ENCODE assay signal across 8 cellular contexts in the genomic region with DNA sequence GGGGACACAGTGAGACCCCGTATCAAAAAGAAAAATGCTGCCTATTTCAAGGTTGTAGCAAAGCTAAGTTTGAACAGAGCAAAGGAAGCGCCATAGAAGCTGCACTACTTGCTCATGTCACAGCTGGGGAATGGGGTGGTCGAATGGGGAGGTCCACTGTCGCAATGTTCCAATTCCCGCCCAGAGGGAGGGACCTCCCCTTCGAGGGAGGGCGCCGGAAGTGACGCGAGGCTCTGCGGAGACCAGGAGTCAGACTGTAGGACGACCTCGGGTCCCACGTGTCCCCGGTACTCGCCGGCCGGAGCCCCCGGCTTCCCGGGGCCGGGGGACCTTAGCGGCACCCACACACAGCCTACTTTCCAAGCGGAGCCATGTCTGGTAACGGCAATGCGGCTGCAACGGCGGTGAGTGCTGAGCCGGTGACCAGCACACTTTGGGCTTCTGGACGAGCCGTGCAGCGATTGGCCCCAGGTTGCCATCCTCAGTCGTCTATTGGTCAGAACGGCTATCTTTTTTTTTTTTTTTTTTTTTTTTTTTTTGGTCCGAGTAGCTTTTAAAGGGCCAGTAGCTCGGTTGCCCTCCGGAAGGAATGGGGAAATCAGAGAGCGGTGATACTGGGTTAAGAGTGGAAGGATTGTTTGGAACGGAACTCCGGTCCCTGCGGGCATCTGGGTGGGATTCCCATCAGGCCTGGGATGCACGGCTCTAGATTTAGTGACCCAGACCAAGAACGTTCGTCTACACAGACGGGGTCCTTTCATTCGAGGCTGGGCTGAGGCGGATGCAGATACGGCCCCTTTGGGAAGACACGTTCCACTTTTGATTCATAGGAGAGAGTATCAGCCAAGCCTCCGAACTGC. TPM values are rescaled to one million over a fixed set of nuclear protein-coding genes. Genes with fewer than 3 reads are reported as not detected.
DNase-seq lines count a peak whose midpoint lies in the region; ATAC-seq and TF ChIP-seq lines count a peak whose summit lies in the region.

Gene HMBS, plus strand, starts transcription at position 219 of the 860 bp plus-strand sequence. Its CDS starts 153 bp downstream, at position 372.

- H3K4me1 ChIP-seq in esophagus (ENCODE audit: control insufficient read depth in 2 of 2, insufficient read depth in 2 of 2, low read length in 1 of 2) = peaks cover 0 to 10% of the 10 kb centered on the region in 2 donors
- H3K4me1 ChIP-seq in mucosa of stomach (ENCODE audit: control insufficient read depth, insufficient read depth, low read length) = peaks cover 14% of the 10 kb centered on the region

- peak within 1 kb of the TSS; percentile 65 to 85 for H3K4me3 ChIP-seq in esophagus (ENCODE audit: low read depth in 1 of 2, low read length in 2 of 2)
- peak within 1 kb of the TSS; percentile 81 for H3K4me3 ChIP-seq in mucosa of stomach (ENCODE audit: low read length)

- H3K27ac ChIP-seq in esophagus (ENCODE audit: low read depth in 2 of 2, low read length in 1 of 2) = peak within 1 kb of the TSS; percentile 84 to 98

- peak within 1 kb of the TSS; percentile 99 for H3K4me3 Mint-ChIP-seq in activated T-cell treated with anti-CD3 and anti-CD28 coated beads, Interleukin-2, amount 50 U/mL, for 24 hours

- in situ Hi-C loops in KBM-7 (cut with MboI; ENCODE audit: low pct_unique_long_range_greater_than_20kb, low sequenced_read_pairs) = no loop called here

- H3K36me3 ChIP-seq in esophagus (ENCODE audit: control insufficient read depth in 2 of 2, insufficient read depth in 2 of 2, low read length in 1 of 2) = peaks cover 2 to 16% of the 10 kb centered on the region in 2 donors
- H3K36me3 ChIP-seq in mucosa of stomach (ENCODE audit: control insufficient read depth, insufficient read depth, low read length) = peaks cover 13% of the 10 kb centered on the region

- no peaks in the 10 kb centered on the region for H3K27me3 Mint-ChIP-seq in activated T-cell treated with anti-CD3 and anti-CD28 coated beads, Interleukin-2, amount 50 U/mL, for 24 hours

- H3K4me1 Mint-ChIP-seq in activated T-cell treated with anti-CD3 and anti-CD28 coated beads, Interleukin-2, amount 50 U/mL, for 24 hours (ENCODE audit: low read depth) = peaks cover 24% of the 10 kb centered on the region

- ATAC-seq in GM21717 (IDR thresholded peaks at IDR 0.05; ENCODE audit: unreplicated experiment) = peak; percentile 77

- peaks cover 63% of the 10 kb centered on the region for H3K36me3 Mint-ChIP-seq in activated T-cell treated with anti-CD3 and anti-CD28 coated beads, Interleukin-2, amount 50 U/mL, for 24 hours (ENCODE audit: low read depth)

- H3K9me3 ChIP-seq in esophagus (ENCODE audit: control insufficient read depth in 2 of 2, insufficient read depth in 1 of 2, low read depth in 1 of 2, low read length in 1 of 2) (no peaks in the 10 kb centered on the region), mucosa of stomach (ENCODE audit: control insufficient read depth, low read length) (no peaks in the 10 kb centered on the region)

- no peaks in the 10 kb centered on the region for H3K9me3 Mint-ChIP-seq in activated T-cell treated with anti-CD3 and anti-CD28 coated beads, Interleukin-2, amount 50 U/mL, for 24 hours

- 0 to 1% methylated on average over 49 of the region's 49 CpGs for WGBS in esophagus, 2 donors

- H3K27ac Mint-ChIP-seq in activated T-cell treated with anti-CD3 and anti-CD28 coated beads, Interleukin-2, amount 50 U/mL, for 24 hours = peak within 1 kb of the TSS; percentile 98

- DNase-seq in DMS153 treated with DMSO at 0.1 percent for 48 hours (lab: John Stamatoyannopoulos, UW; ENCODE audit: unreplicated experiment) = peak; percentile 88
- DNase-seq in KBM-7 = peak; percentile 99
- peak; percentile 97 for DNase-seq in activated T-cell treated with anti-CD3 and anti-CD28 coated beads, Interleukin-2, amount 50 U/mL, for 24 hours
- peak; percentile 80 to 82 for DNase-seq in stimulated activated CD8-positive, alpha-beta memory T cell treated with anti-CD3 and anti-CD28 coated beads, Interleukin-7, amount 100 ng/mL, for 1 hour (ENCODE audit: low read depth in 2 of 2)

- H3K9ac ChIP-seq in mucosa of stomach (ENCODE audit: low read length) = peak within 1 kb of the TSS; percentile 76

- H3K27me3 ChIP-seq in esophagus (ENCODE audit: control insufficient read depth in 1 of 2, insufficient read depth in 2 of 2, low read length in 2 of 2) (no peaks in the 10 kb centered on the region), mucosa of stomach (ENCODE audit: control insufficient read depth, insufficient read depth, low read length) (no peaks in the 10 kb centered on the region)

TF ChIP-seq in PFSK-1, 5 proteins besides CTCF, POLR2A, EP300 and RAD21:
- TF ChIP-seq TAF1 (IDR thresholded peaks at IDR 0.05; ENCODE audit: borderline replicate concordance, insufficient read depth, low read length) = peak; percentile 70; the same call in 1 of the 2 replicates
- TF ChIP-seq SIN3A (IDR thresholded peaks at IDR 0.05; ENCODE audit: borderline replicate concordance, insufficient read depth, low read length) = peak; percentile 77; the same call in 1 of the 2 replicates
- TF ChIP-seq FOXP2 (optimal IDR thresholded peaks at IDR 0.05; ENCODE audit: borderline replicate concordance, extremely low read depth, extremely low read length, insufficient read depth) = peak; percentile 67
- no peak for TF ChIP-seq REST (IDR thresholded peaks at IDR 0.05; ENCODE audit: insufficient read depth in 1 of 2, low read depth in 2 of 2, low read length in 2 of 2)
- TF ChIP-seq POLR2AphosphoS5 (IDR thresholded peaks at IDR 0.05; ENCODE audit: low read depth, low read length) = peak; percentile 99

RNA-seq across cellular contexts. Expression of gene HMBS, which starts in this region (rescaled TPM):
- 71.4 TPM for polyA plus RNA-seq in PFSK-1 (2012; ENCODE audit: insufficient read length, low read depth)
- polyA plus RNA-seq in esophagus = 10 to 100 TPM; 18.0 to 24.2 TPM

Comparison
In these comparisons a context has a peak if more than half of its experiments do, and no peak if none do; other contexts are left out.
1. Peak in every context shown above with its lines: DNase-seq, ATAC-seq, H3K4me3 ChIP-seq and H3K27ac ChIP-seq.